In genomic region chr21:39094847-39095525, GRCh38 we compare ENCODE assay signal across 1 cellular context.
A peak's percentile ranks its signal among the peaks of the same experiment; 100 is the strongest.
TF ChIP-seq lines count a peak whose summit lies in the region.

No MANE protein-coding gene starts in this region.

TF ChIP-seq in HepG2, 621 proteins besides CTCF, POLR2A, EP300 and RAD21 (continued from another document and continues in another):
- TF ChIP-seq ZSCAN21 (CRISPR knock-in tag; IDR thresholded peaks at IDR 0.05; ENCODE audit: borderline replicate concordance) (0 out of 2 replicates have a peak, but pooled peaks have one; percentile 1), EHMT2 (IDR thresholded peaks at IDR 0.05; ENCODE audit: borderline replicate concordance, low read depth, low read length) (peak; percentile 66), TIGD3 (CRISPR knock-in tag; IDR thresholded peaks at IDR 0.05; ENCODE audit: borderline replicate concordance) (no peak), ZNF430 (CRISPR knock-in tag; IDR thresholded peaks at IDR 0.05) (no peak), SNAI1 (CRISPR knock-in tag; IDR thresholded peaks at IDR 0.05; ENCODE audit: borderline replicate concordance) (no peak), IRF9 (CRISPR knock-in tag; IDR thresholded peaks at IDR 0.05; ENCODE audit: borderline replicate concordance) (no peak), ZFP37 (CRISPR knock-in tag; IDR thresholded peaks at IDR 0.05; ENCODE audit: borderline replicate concordance) (0 out of 2 replicates have a peak, but pooled peaks have one; percentile 41), MAX (IDR thresholded peaks at IDR 0.05) (peak; percentile 55), CREBL2 (CRISPR knock-in tag; IDR thresholded peaks at IDR 0.05; ENCODE audit: borderline replicate concordance) (no peak), TSC22D2 (CRISPR knock-in tag; IDR thresholded peaks at IDR 0.05; ENCODE audit: borderline replicate concordance) (no peak; the same call in 1 of the 2 replicates), NFE2L2 (IDR thresholded peaks at IDR 0.05; ENCODE audit: low read length) (peak; percentile 99), HES4 (CRISPR knock-in tag; IDR thresholded peaks at IDR 0.05; ENCODE audit: borderline replicate concordance) (no peak), RFXAP (CRISPR knock-in tag; IDR thresholded peaks at IDR 0.05; ENCODE audit: borderline replicate concordance) (no peak), ZBTB42 (CRISPR knock-in tag; IDR thresholded peaks at IDR 0.05) (no peak), IKZF5 (CRISPR knock-in tag; IDR thresholded peaks at IDR 0.05) (0 out of 2 replicates have a peak, but pooled peaks have one; percentile 62), WIZ (CRISPR knock-in tag; IDR thresholded peaks at IDR 0.05) (no peak), ZNF550 (CRISPR knock-in tag; IDR thresholded peaks at IDR 0.05; ENCODE audit: borderline replicate concordance) (no peak), RFX5 (IDR thresholded peaks at IDR 0.05; ENCODE audit: low read depth, low read length) (no peak; the same call in 1 of the 2 replicates), ZNF503 (CRISPR knock-in tag; IDR thresholded peaks at IDR 0.05) (peak; percentile 86), U2AF1 (optimal IDR thresholded peaks at IDR 0.05; ENCODE audit: low read depth, low read length) (no peak), PREB (CRISPR knock-in tag; IDR thresholded peaks at IDR 0.05) (no peak), TAF1 (CRISPR knock-in tag; IDR thresholded peaks at IDR 0.05) (peak; percentile 30; the same call in 1 of the 2 replicates), HBP1 (CRISPR knock-in tag; IDR thresholded peaks at IDR 0.05; ENCODE audit: low read depth) (0 out of 2 replicates have a peak, but pooled peaks have one; percentile 41), IRF1 (CRISPR knock-in tag; IDR thresholded peaks at IDR 0.05; ENCODE audit: low read depth) (no peak), UBTF (CRISPR knock-in tag; IDR thresholded peaks at IDR 0.05) (no peak), ZNF512B (CRISPR knock-in tag; IDR thresholded peaks at IDR 0.05; ENCODE audit: borderline replicate concordance) (no peak; the same call in 1 of the 2 replicates), ZNF441 (CRISPR knock-in tag; IDR thresholded peaks at IDR 0.05; ENCODE audit: borderline replicate concordance) (peak; percentile 81), BRCA1 (CRISPR knock-in tag; IDR thresholded peaks at IDR 0.05) (0 out of 2 replicates have a peak, but pooled peaks have one; percentile 67), ZNF414 (CRISPR knock-in tag; IDR thresholded peaks at IDR 0.05) (no peak), ZMAT5 (CRISPR knock-in tag; IDR thresholded peaks at IDR 0.05; ENCODE audit: borderline replicate concordance, low read depth) (no peak), RFX1 (IDR thresholded peaks at IDR 0.05) (no peak), CREM (IDR thresholded peaks at IDR 0.05) (peak; percentile 93), CREM (CRISPR knock-in tag; IDR thresholded peaks at IDR 0.05) (no peak), MXD3 (CRISPR knock-in tag; IDR thresholded peaks at IDR 0.05) (no peak), PCBP1 (IDR thresholded peaks at IDR 0.05; ENCODE audit: borderline replicate concordance, low read depth, low read length) (no peak), PHB2 (IDR thresholded peaks at IDR 0.05; ENCODE audit: partially characterized antibody) (no peak), GFI1 (CRISPR knock-in tag; IDR thresholded peaks at IDR 0.05; ENCODE audit: borderline replicate concordance) (peak; percentile 89), ZBTB20 (CRISPR knock-in tag; IDR thresholded peaks at IDR 0.05; ENCODE audit: borderline replicate concordance, low read depth) (peak; percentile 53; the same call in 1 of the 2 replicates), HDAC6 (IDR thresholded peaks at IDR 0.05; ENCODE audit: low read depth, low read length) (no peak), EEA1 (CRISPR knock-in tag; IDR thresholded peaks at IDR 0.05; ENCODE audit: borderline replicate concordance) (no peak), PBX3 (CRISPR knock-in tag; IDR thresholded peaks at IDR 0.05; ENCODE audit: borderline replicate concordance) (0 out of 2 replicates have a peak, but pooled peaks have one; percentile 48), NR2F1 (CRISPR knock-in tag; IDR thresholded peaks at IDR 0.05) (0 out of 4 replicates have a peak, but pooled peaks of 1 of the 2 experiments have one; percentile 26), CBFB (CRISPR knock-in tag; IDR thresholded peaks at IDR 0.05) (peak; percentile 72; the same call in 1 of the 2 replicates), ZNF3 (CRISPR knock-in tag; IDR thresholded peaks at IDR 0.05) (no peak), KLF12 (CRISPR knock-in tag; IDR thresholded peaks at IDR 0.05; ENCODE audit: borderline replicate concordance) (no peak)
